ENCODE assay signal across 33 cellular contexts in the genomic region with DNA sequence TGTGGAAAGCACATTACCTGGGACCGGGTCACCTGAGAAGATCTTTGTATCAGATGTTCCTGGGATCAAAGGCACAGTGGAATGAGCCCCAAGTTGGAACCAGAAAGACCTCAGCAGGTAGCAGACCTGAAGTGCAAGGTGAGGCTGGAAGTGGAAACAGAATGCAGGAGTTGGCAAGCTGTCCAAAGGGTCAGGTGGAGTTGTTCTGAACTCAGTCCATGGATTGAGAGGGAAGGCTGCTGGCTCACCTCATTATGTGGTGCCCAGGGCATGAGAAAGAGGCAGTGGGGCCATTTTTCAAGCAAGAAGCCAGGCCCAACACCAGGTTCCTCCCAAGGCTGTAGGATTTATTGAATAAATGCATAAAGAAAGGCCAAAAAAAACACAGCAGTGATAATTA. TPM values are rescaled to one million over a fixed set of nuclear protein-coding genes. Genes with fewer than 3 reads are reported as not detected.
"Had no signal": no experiment of that assay in that cellular context is flagged by ENCODE, and none has a peak within 500 bp of the region (broad histone marks: within the 10 kb centered on the region; RNA-seq: fewer than 3 reads in every experiment).

No MANE protein-coding gene starts in this region.

- H3K27ac ChIP-seq: ascending aorta, brain microvascular endothelial cell, colonic mucosa, esophagus muscularis mucosa, foreskin keratinocyte, heart left ventricle had no signal

- H3K9me3 Mint-ChIP-seq: activated CD4-positive, alpha-beta memory T cell treated with anti-CD3 and anti-CD28 coated beads, Interleukin-2, amount 10 ng/mL, durations not matched to agents 7 days and 5 days; activated CD4-positive, alpha-beta T cell treated with anti-CD3 and anti-CD28 coated beads, Interleukin-2, amount 10 ng/mL, durations not matched to agents 7 days and 5 days; activated naive CD4-positive, alpha-beta T cell treated with anti-CD3 and anti-CD28 coated beads, Interleukin-2, amount 10 ng/mL, durations not matched to agents 7 days and 5 days; activated naive CD4-positive, alpha-beta T cell treated with anti-CD3 and anti-CD28 coated beads, Interleukin-2, amount 50 U/mL, for 72 hours; activated naive CD8-positive, alpha-beta T cell treated with anti-CD3 and anti-CD28 coated beads, Interleukin-2, amount 10 ng/mL, durations not matched to agents 7 days and 5 days; activated T-cell treated with anti-CD3 and anti-CD28 coated beads, Interleukin-2, amount 50 U/mL, for 24 hours; activated T-cell treated with anti-CD3 and anti-CD28 coated beads, Interleukin-2, amount 50 U/mL, for 72 hours; central memory CD8-positive, alpha-beta T cell; T-helper 2 cell treated with Interferon-gamma antibody and Interleukin-4, amounts not matched to agents 5 μg/mL and 100 μg/mL, for 36 hours had no signal

- DNase-seq: activated CD4-positive, alpha-beta memory T cell treated with anti-CD3 and anti-CD28 coated beads, Interleukin-2, amount 10 ng/mL, durations not matched to agents 7 days and 5 days; activated CD4-positive, alpha-beta T cell treated with anti-CD3 and anti-CD28 coated beads for 1 hour; activated CD4-positive, alpha-beta T cell treated with anti-CD3 and anti-CD28 coated beads for 4 hours; activated CD4-positive, alpha-beta T cell treated with anti-CD3 and anti-CD28 coated beads, Interleukin-2, amount 10 ng/mL, durations not matched to agents 7 days and 5 days; activated CD4-positive, alpha-beta T cell treated with anti-CD3 and anti-CD28 coated beads, Interleukin-2, amount 50 U/mL, for 4 hours; activated CD8-positive, alpha-beta memory T cell treated with anti-CD3 and anti-CD28 coated beads, Interleukin-2, amount 50 U/mL, for 48 hours; activated gamma-delta T cell; activated naive CD4-positive, alpha-beta T cell; activated naive CD4-positive, alpha-beta T cell treated with anti-CD3 and anti-CD28 coated beads, Interleukin-2, amount 10 ng/mL, durations not matched to agents 7 days and 5 days; activated naive CD8-positive, alpha-beta T cell treated with anti-CD3 and anti-CD28 coated beads, Interleukin-2, amount 10 ng/mL, durations not matched to agents 7 days and 5 days; activated T-cell treated with anti-CD3 and anti-CD28 coated beads for 4 hours; activated T-cell treated with anti-CD3 and anti-CD28 coated beads, Interleukin-2, amount 50 U/mL, for 24 hours; activated T-cell treated with anti-CD3 and anti-CD28 coated beads, Interleukin-2, amount 50 U/mL, for 72 hours; brain microvascular endothelial cell; colonic mucosa; effector memory CD4-positive, alpha-beta T cell; erythroblast; foreskin keratinocyte; gastrocnemius medialis; glutamatergic neuron; heart left ventricle; T-helper 1 cell; T-helper 17 cell; T1000 had no signal

- H3K4me1 ChIP-seq: ascending aorta, colonic mucosa, esophagus muscularis mucosa, foreskin keratinocyte, heart left ventricle had no signal

- H3K4me3 Mint-ChIP-seq: activated CD4-positive, alpha-beta memory T cell treated with anti-CD3 and anti-CD28 coated beads, Interleukin-2, amount 10 ng/mL, durations not matched to agents 7 days and 5 days; activated CD4-positive, alpha-beta T cell treated with anti-CD3 and anti-CD28 coated beads, Interleukin-2, amount 10 ng/mL, durations not matched to agents 7 days and 5 days; activated naive CD4-positive, alpha-beta T cell treated with anti-CD3 and anti-CD28 coated beads, Interleukin-2, amount 10 ng/mL, durations not matched to agents 7 days and 5 days; activated naive CD8-positive, alpha-beta T cell treated with anti-CD3 and anti-CD28 coated beads, Interleukin-2, amount 10 ng/mL, durations not matched to agents 7 days and 5 days; activated T-cell treated with anti-CD3 and anti-CD28 coated beads, Interleukin-2, amount 50 U/mL, for 24 hours; activated T-cell treated with anti-CD3 and anti-CD28 coated beads, Interleukin-2, amount 50 U/mL, for 72 hours; central memory CD8-positive, alpha-beta T cell; endodermal cell; T-helper 17 cell; T-helper 2 cell treated with Interferon-gamma antibody and Interleukin-4, amounts not matched to agents 5 μg/mL and 100 μg/mL, for 36 hours had no signal

- FAIRE-seq: bronchial epithelial cell had no signal

- H3K27ac Mint-ChIP-seq: activated CD4-positive, alpha-beta memory T cell treated with anti-CD3 and anti-CD28 coated beads, Interleukin-2, amount 10 ng/mL, durations not matched to agents 7 days and 5 days; activated CD4-positive, alpha-beta T cell treated with anti-CD3 and anti-CD28 coated beads, Interleukin-2, amount 10 ng/mL, durations not matched to agents 7 days and 5 days; activated naive CD4-positive, alpha-beta T cell treated with anti-CD3 and anti-CD28 coated beads, Interleukin-2, amount 10 ng/mL, durations not matched to agents 7 days and 5 days; activated naive CD4-positive, alpha-beta T cell treated with anti-CD3 and anti-CD28 coated beads, Interleukin-2, amount 50 U/mL, for 72 hours; activated naive CD8-positive, alpha-beta T cell treated with anti-CD3 and anti-CD28 coated beads, Interleukin-2, amount 10 ng/mL, durations not matched to agents 7 days and 5 days; activated T-cell treated with anti-CD3 and anti-CD28 coated beads, Interleukin-2, amount 50 U/mL, for 24 hours; activated T-cell treated with anti-CD3 and anti-CD28 coated beads, Interleukin-2, amount 50 U/mL, for 72 hours; endodermal cell; T-helper 17 cell; T-helper 2 cell treated with Interferon-gamma antibody and Interleukin-4, amounts not matched to agents 5 μg/mL and 100 μg/mL, for 36 hours had no signal

- H3K36me3 ChIP-seq: ascending aorta, brain microvascular endothelial cell, colonic mucosa, esophagus muscularis mucosa, gastrocnemius medialis, heart left ventricle had no signal

- H3K27me3 ChIP-seq: ascending aorta, brain microvascular endothelial cell, colonic mucosa, foreskin keratinocyte, gastrocnemius medialis, heart left ventricle had no signal

- H3K4me3 ChIP-seq: ascending aorta, colonic mucosa, esophagus muscularis mucosa, gastrocnemius medialis, heart left ventricle had no signal

- H3K4me1 Mint-ChIP-seq: activated CD4-positive, alpha-beta memory T cell treated with anti-CD3 and anti-CD28 coated beads, Interleukin-2, amount 10 ng/mL, durations not matched to agents 7 days and 5 days; activated CD4-positive, alpha-beta T cell treated with anti-CD3 and anti-CD28 coated beads, Interleukin-2, amount 10 ng/mL, durations not matched to agents 7 days and 5 days; activated naive CD4-positive, alpha-beta T cell treated with anti-CD3 and anti-CD28 coated beads, Interleukin-2, amount 10 ng/mL, durations not matched to agents 7 days and 5 days; activated naive CD8-positive, alpha-beta T cell treated with anti-CD3 and anti-CD28 coated beads, Interleukin-2, amount 10 ng/mL, durations not matched to agents 7 days and 5 days; central memory CD8-positive, alpha-beta T cell; T-helper 17 cell had no signal

- H3K36me3 Mint-ChIP-seq: activated naive CD4-positive, alpha-beta T cell treated with anti-CD3 and anti-CD28 coated beads, Interleukin-2, amount 10 ng/mL, durations not matched to agents 7 days and 5 days; activated naive CD4-positive, alpha-beta T cell treated with anti-CD3 and anti-CD28 coated beads, Interleukin-2, amount 50 U/mL, for 72 hours; activated naive CD8-positive, alpha-beta T cell treated with anti-CD3 and anti-CD28 coated beads, Interleukin-2, amount 10 ng/mL, durations not matched to agents 7 days and 5 days had no signal

- ATAC-seq: activated naive CD4-positive, alpha-beta T cell treated with anti-CD3 and anti-CD28 coated beads, Interleukin-2, amount 50 U/mL, for 72 hours; activated T-cell treated with anti-CD3 and anti-CD28 coated beads, Interleukin-2, amount 50 U/mL, for 72 hours; foreskin keratinocyte; gastrocnemius medialis; T-helper 17 cell had no signal

- H3K9me3 ChIP-seq: ascending aorta, colonic mucosa, gastrocnemius medialis had no signal

RNA-seq across cellular contexts. Expression of a gene that starts 49.3 kb away (rescaled TPM):
- total RNA-seq: activated CD4-positive, alpha-beta memory T cell treated with anti-CD3 and anti-CD28 coated beads, Interleukin-2, amount 10 ng/mL, durations not matched to agents 7 days and 5 days; activated CD4-positive, alpha-beta T cell treated with anti-CD3 and anti-CD28 coated beads, Interleukin-2, amount 10 ng/mL, durations not matched to agents 7 days and 5 days; activated naive CD4-positive, alpha-beta T cell treated with anti-CD3 and anti-CD28 coated beads, Interleukin-2, amount 50 U/mL, for 72 hours; activated naive CD8-positive, alpha-beta T cell treated with anti-CD3 and anti-CD28 coated beads, Interleukin-2, amount 10 ng/mL, durations not matched to agents 7 days and 5 days; activated T-cell treated with anti-CD3 and anti-CD28 coated beads, Interleukin-2, amount 50 U/mL, for 72 hours; ascending aorta; cardiac septum; colonic mucosa; dermis microvascular lymphatic vessel endothelial cell; T-helper 17 cell had no signal
